14 cellular contexts compared by ENCODE assay signal in genomic region chr15:74794248-74794969, GRCh38. TPM values are rescaled to one million over a fixed set of nuclear protein-coding genes. Genes with fewer than 3 reads are reported as not detected.
A peak's percentile ranks its signal among the peaks of the same experiment; 100 is the strongest.
DNase-seq lines count a peak whose midpoint lies in the region; ATAC-seq and TF ChIP-seq lines count a peak whose summit lies in the region.
"Had no signal": no experiment of that assay in that cellular context is flagged by ENCODE, and none has a peak within 500 bp of the region (broad histone marks: within the 10 kb centered on the region; RNA-seq: fewer than 3 reads in every experiment).

No MANE protein-coding gene starts in this region.

- no peaks in the 10 kb centered on the region for H3F3A ChIP-seq in OCI-LY1 (ENCODE audit: insufficient read depth, low read length)
- H3F3A ChIP-seq in neural progenitor cell (ENCODE audit: low read depth): no peaks in the 10 kb centered on the region

- H3K9me3 Mint-ChIP-seq in brain (no peaks in the 10 kb centered on the region), neural progenitor cell (no peaks in the 10 kb centered on the region)

- H3K36me3 ChIP-seq in OCI-LY1 (ENCODE audit: insufficient read depth, low read length) (peaks cover 65% of the 10 kb centered on the region), neural progenitor cell (no peaks in the 10 kb centered on the region)
- H3K36me3 ChIP-seq: colonic mucosa had no signal

- intact Hi-C loops in posterior cingulate gyrus (cut with DNase I): no loop called here

- DNase-seq in activated CD4-positive, alpha-beta T cell treated with anti-CD3 and anti-CD28 coated beads for 48 hours: peak; percentile 22
- DNase-seq in activated CD4-positive, alpha-beta T cell treated with anti-CD3 and anti-CD28 coated beads for 1 hour: no peak
- DNase-seq in neural progenitor cell (ENCODE audit: low spot score) (no peak), D341Med (ENCODE audit: low spot score) (no peak), posterior cingulate gyrus (no peak)
- DNase-seq: colonic mucosa, heart right ventricle, NCI-H2081, T1000 had no signal

- H3K4me1 Mint-ChIP-seq in brain (peaks cover 49% of the 10 kb centered on the region), neural progenitor cell (peaks cover 27% of the 10 kb centered on the region)

- no peaks in the 10 kb centered on the region for H3K36me3 Mint-ChIP-seq in brain
- H3K36me3 Mint-ChIP-seq in neural progenitor cell: peaks cover 2% of the 10 kb centered on the region

- H3K27me3 Mint-ChIP-seq in brain (no peaks in the 10 kb centered on the region), neural progenitor cell (ENCODE audit: insufficient read depth, low read depth) (peaks cover 2% of the 10 kb centered on the region)

- peak overlapping the region; percentile 9; the same call in 1 of the 2 replicates for H3K4me2 ChIP-seq in OCI-LY1 (ENCODE audit: low read length)
- no peak overlapping the region for H3K4me2 ChIP-seq in neural progenitor cell

- H3K27ac Mint-ChIP-seq in brain (peak overlapping the region in 3 of 5 experiments; percentile 51 to 80 (median 75)), neural progenitor cell (peak overlapping the region; percentile 63)

- H2AFZ ChIP-seq in OCI-LY1 (ENCODE audit: low read length): no peak overlapping the region
- no peak overlapping the region for H2AFZ ChIP-seq in neural progenitor cell (replicated peaks)

- H4K20me1 ChIP-seq in OCI-LY1 (ENCODE audit: insufficient read depth, low read length) (no peaks in the 10 kb centered on the region), neural progenitor cell (ENCODE audit: low read depth) (peaks cover 94% of the 10 kb centered on the region)

- peak overlapping the region; percentile 68 for H3K27ac ChIP-seq in OCI-LY1 (ENCODE audit: low read depth, low read length, poor library complexity, severe bottlenecking)
- no peak overlapping the region for H3K27ac ChIP-seq in neural progenitor cell
- H3K27ac ChIP-seq: colonic mucosa had no signal

- no peaks in the 10 kb centered on the region for H3K9me3 ChIP-seq in OCI-LY1 (ENCODE audit: low read length)
- no peaks in the 10 kb centered on the region for H3K9me3 ChIP-seq in neural progenitor cell (ENCODE audit: low read depth)
- H3K9me3 ChIP-seq: colonic mucosa, heart right ventricle had no signal

- H3K79me2 ChIP-seq in OCI-LY1 (ENCODE audit: insufficient read depth, low read length): peaks cover 68% of the 10 kb centered on the region
- peaks cover 37% of the 10 kb centered on the region for H3K79me2 ChIP-seq in neural progenitor cell (ENCODE audit: low read depth)

- H3K9me2 ChIP-seq in OCI-LY1 (ENCODE audit: low read depth, low read length): no peaks in the 10 kb centered on the region

- ATAC-seq in HG03159 (IDR thresholded peaks at IDR 0.05; ENCODE audit: unreplicated experiment): no peak
- ATAC-seq: heart right ventricle, Right ventricle myocardium inferior had no signal

- TF ChIP-seq CTCF in OCI-LY1 (IDR thresholded peaks at IDR 0.05; ENCODE audit: low read length) (no peak), brain (conservative IDR thresholded peaks at IDR 0.05) (no peak), neural progenitor cell (IDR thresholded peaks at IDR 0.05) (no peak)

- no peak overlapping the region for H3K4me3 ChIP-seq in OCI-LY1 (ENCODE audit: low read depth, low read length, poor library complexity, severe bottlenecking)
- H3K4me3 ChIP-seq in neural progenitor cell: no peak overlapping the region
- H3K4me3 ChIP-seq: colonic mucosa had no signal

- H3K27me3 ChIP-seq in OCI-LY1 (ENCODE audit: insufficient read depth, low read length) (no peaks in the 10 kb centered on the region), neural progenitor cell (no peaks in the 10 kb centered on the region)
- H3K27me3 ChIP-seq: colonic mucosa, heart right ventricle had no signal

- H3K9ac ChIP-seq in OCI-LY1 (ENCODE audit: low read length): peak overlapping the region; percentile 6; the same call in 1 of the 2 replicates
- H3K9ac ChIP-seq in neural progenitor cell: no peak overlapping the region

- H3K4me1 ChIP-seq in OCI-LY1 (ENCODE audit: insufficient read depth, low read length, severe bottlenecking): peaks cover 99% of the 10 kb centered on the region
- peaks cover 8% of the 10 kb centered on the region for H3K4me1 ChIP-seq in neural progenitor cell

- H3K4me3 Mint-ChIP-seq in brain (no peak overlapping the region), neural progenitor cell (no peak overlapping the region)

RNA-seq across cellular contexts. Expression of gene CSK, which starts 12.5 kb away (rescaled TPM):
- polyA plus RNA-seq in brain (ENCODE audit: insufficient read depth, low read depth, low replicate concordance): 66.2 TPM
- 18.3 and 25.4 TPM in 2 replicates for total RNA-seq in neural progenitor cell (ENCODE audit: low replicate concordance)

RNA-seq across cellular contexts. Expression of gene LMAN1L, which starts 18.2 kb away (rescaled TPM):
- not detected for polyA plus RNA-seq in brain (ENCODE audit: insufficient read depth, low read depth, low replicate concordance)
- not detected in 2 replicates for total RNA-seq in neural progenitor cell (ENCODE audit: low replicate concordance)
- total RNA-seq: colonic mucosa, myocyte had no signal

RNA-seq across cellular contexts. Expression of gene CPLX3, which starts 32.0 kb away (rescaled TPM):
- polyA plus RNA-seq in brain (ENCODE audit: insufficient read depth, low read depth, low replicate concordance): 2.1 TPM
- total RNA-seq in neural progenitor cell (ENCODE audit: low replicate concordance): not detected in 2 replicates
- total RNA-seq: colonic mucosa, myocyte had no signal

RNA-seq across cellular contexts. Expression of gene CYP1A2, which starts 45.8 kb away (rescaled TPM):
- polyA plus RNA-seq in brain (ENCODE audit: insufficient read depth, low read depth, low replicate concordance): not detected
- not detected in 2 replicates for total RNA-seq in neural progenitor cell (ENCODE audit: low replicate concordance)
- total RNA-seq: colonic mucosa, myocyte, Right ventricle myocardium inferior had no signal
- polyA plus RNA-seq: heart right ventricle had no signal

RNA-seq across cellular contexts. Expression of gene ULK3, which starts 48.5 kb away (rescaled TPM):
- polyA plus RNA-seq in brain (ENCODE audit: insufficient read depth, low read depth, low replicate concordance): 25.2 TPM
- total RNA-seq in neural progenitor cell (ENCODE audit: low replicate concordance): 22.7 and 37.4 TPM in 2 replicates
